Comparison of ENCODE assay signal across 18 cellular contexts in the genomic region with DNA sequence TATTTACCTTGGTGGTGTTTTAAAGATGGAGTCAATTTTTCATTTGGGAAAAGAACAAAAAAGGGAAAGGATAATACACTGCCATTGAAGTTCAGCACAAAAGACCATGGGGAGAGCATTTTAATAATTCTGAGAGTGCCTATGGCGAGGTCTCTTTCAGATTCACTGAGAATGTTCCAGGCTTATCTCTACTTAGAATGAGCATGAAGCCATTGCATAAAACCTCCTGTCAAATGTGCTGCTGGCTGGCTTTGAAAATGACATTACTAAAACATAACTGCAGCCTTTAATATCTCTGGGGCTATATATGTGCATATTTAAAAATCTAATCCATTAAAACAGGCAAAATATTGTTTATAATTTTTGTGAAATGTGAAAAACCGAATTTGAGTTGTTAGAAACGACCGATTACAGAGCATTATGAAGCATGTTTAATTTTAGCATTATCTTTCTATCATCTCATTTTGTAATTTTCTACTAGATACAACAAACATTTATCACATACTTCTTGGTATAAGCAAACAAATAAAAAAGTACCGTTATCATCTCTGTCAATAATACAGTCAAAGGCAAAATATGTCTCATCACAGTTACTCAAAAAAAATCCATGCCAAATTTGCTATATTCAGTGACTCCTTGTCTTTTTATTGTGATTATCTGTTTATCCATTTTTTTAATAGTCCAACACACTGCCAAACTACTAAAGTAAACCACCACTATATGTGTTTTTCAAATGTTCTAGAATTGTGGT. TPM values are rescaled to one million over a fixed set of nuclear protein-coding genes. Genes with fewer than 3 reads are reported as not detected.
DNase-seq lines count a peak whose midpoint lies in the region; ATAC-seq, FAIRE-seq and TF ChIP-seq lines count a peak whose summit lies in the region.
"Had no signal": no experiment of that assay in that cellular context is flagged by ENCODE, and none has a peak within 500 bp of the region (broad histone marks: within the 10 kb centered on the region; RNA-seq: fewer than 3 reads in every experiment).

No MANE protein-coding gene starts in this region.

- TSS peak; percentile 26 for BruUV-seq in HCT116 (replicated peaks; lab: Mats Ljungman, UMichigan)
- no TSS peak for BruUV-seq in endothelial cell of umbilical vein (replicated peaks; lab: Mats Ljungman, UMichigan)

- no peak overlapping the region for H3K4me3 ChIP-seq in cardiac muscle cell
- H3K4me3 ChIP-seq in right atrium auricular region = no peak overlapping the region
- no peak overlapping the region for H3K4me3 ChIP-seq in HCT116 (replicated peaks in 1 of 2; ENCODE audit: low read depth in 1 of 2, low read length in 2 of 2)
- H3K4me3 ChIP-seq in endothelial cell of umbilical vein (replicated peaks in 1 of 3; ENCODE audit: insufficient read depth in 1 of 3, low read depth in 1 of 3, low read length in 3 of 3) = no peak overlapping the region
- H3K4me3 ChIP-seq: GM23248, HAP-1 had no signal

- H3K79me2 ChIP-seq in HCT116 (ENCODE audit: insufficient read depth, low read length) (no peaks in the 10 kb centered on the region), endothelial cell of umbilical vein (ENCODE audit: control insufficient read depth, insufficient read depth, low read length) (no peaks in the 10 kb centered on the region)

- TF ChIP-seq RAD21 in HCT116 (IDR thresholded peaks at IDR 0.05; ENCODE audit: low read depth) = no peak

- H3K9me2 ChIP-seq in HCT116 (ENCODE audit: insufficient read depth) = no peaks in the 10 kb centered on the region

- peaks cover 60% of the 10 kb centered on the region for H3K36me3 ChIP-seq in cardiac muscle cell
- H3K36me3 ChIP-seq in right atrium auricular region = peaks cover 36% of the 10 kb centered on the region
- H3K36me3 ChIP-seq in HCT116 (ENCODE audit: control insufficient read depth in 1 of 2, insufficient read depth in 2 of 2, low read length in 2 of 2) = no peaks in the 10 kb centered on the region; a peak in 1 of 4 replicates
- no peaks in the 10 kb centered on the region for H3K36me3 ChIP-seq in endothelial cell of umbilical vein (ENCODE audit: control insufficient read depth in 2 of 2, extremely low read depth in 1 of 2, insufficient read depth in 2 of 2, low read length in 2 of 2)
- H3K36me3 ChIP-seq: BE2C, HAP-1 had no signal

- CTCF ChIA-PET in HCT116 (lab: Charles Lee) (no interaction called here), endothelial cell of umbilical vein (lab: Charles Lee) (no interaction called here)
- CTCF ChIA-PET in activated CD4-positive, alpha-beta T cell treated with anti-CD3 and anti-CD28 coated beads, Interleukin-2, amount 10 ng/mL, durations not matched to agents 7 days and 5 days (lab: Charles Lee) = no interaction called here

- H2AFZ ChIP-seq in HCT116 (ENCODE audit: low read depth, low read length, poor library complexity, severe bottlenecking) = no peak overlapping the region
- H2AFZ ChIP-seq in endothelial cell of umbilical vein (ENCODE audit: low read depth, low read length) = no peak overlapping the region
- H2AFZ ChIP-seq: GM23248 had no signal

- H3K27me3 Mint-ChIP-seq in activated CD4-positive, alpha-beta T cell treated with anti-CD3 and anti-CD28 coated beads, Interleukin-2, amount 10 ng/mL, durations not matched to agents 7 days and 5 days = no peaks in the 10 kb centered on the region

- DNase-seq in cardiac muscle cell (ENCODE audit: low read depth in 1 of 2, low spot score in 1 of 2) (no peak), right atrium auricular region (ENCODE audit: low spot score) (no peak), HCT116 (ENCODE audit: low read depth, low spot score) (no peak), endothelial cell of umbilical vein (ENCODE audit: low read depth, low spot score) (no peak)
- no peak for DNase-seq in activated CD4-positive, alpha-beta T cell treated with anti-CD3 and anti-CD28 coated beads, Interleukin-2, amount 10 ng/mL, durations not matched to agents 7 days and 5 days
- no peak for DNase-seq in activated CD4-positive, alpha-beta T cell treated with anti-CD3 and anti-CD28 coated beads, Interleukin-2, amount 50 U/mL, for 4 hours
- DNase-seq: ACHN; BE2C; C1 segment of cervical spinal cord; CD4-positive, CD25-positive, alpha-beta regulatory T cell; CD8-positive, alpha-beta memory T cell; COR-L47; GM23248; HFFc6 had no signal

- H3K9me3 ChIP-seq in cardiac muscle cell (ENCODE audit: low read depth) = no peaks in the 10 kb centered on the region
- H3K9me3 ChIP-seq in right atrium auricular region = no peaks in the 10 kb centered on the region
- no peaks in the 10 kb centered on the region for H3K9me3 ChIP-seq in HCT116 (ENCODE audit: control insufficient read depth in 1 of 2, insufficient read depth in 1 of 2, low read depth in 1 of 2, low read length in 2 of 2)
- no peaks in the 10 kb centered on the region for H3K9me3 ChIP-seq in endothelial cell of umbilical vein (replicated peaks; ENCODE audit: control insufficient read depth, insufficient read depth, low read length)
- H3K9me3 ChIP-seq: BE2C, HAP-1 had no signal

- no peaks in the 10 kb centered on the region for H3K27me3 ChIP-seq in cardiac muscle cell
- H3K27me3 ChIP-seq in right atrium auricular region = no peaks in the 10 kb centered on the region
- H3K27me3 ChIP-seq in HCT116 (ENCODE audit: insufficient read depth, low read length) = no peaks in the 10 kb centered on the region
- H3K27me3 ChIP-seq in endothelial cell of umbilical vein (ENCODE audit: control insufficient read depth in 2 of 2, insufficient read depth in 2 of 2, low read length in 2 of 2) = no peaks in the 10 kb centered on the region
- H3K27me3 ChIP-seq: BE2C had no signal

- H3K9ac ChIP-seq in HCT116 (ENCODE audit: low read length) (no peak overlapping the region), endothelial cell of umbilical vein (replicated peaks; ENCODE audit: extremely low read depth, insufficient read depth, low read length) (no peak overlapping the region)
- H3K9ac ChIP-seq: GM23248 had no signal

- TF ChIP-seq CTCF in cardiac muscle cell (IDR thresholded peaks at IDR 0.05; ENCODE audit: low read depth, low read length) (no peak), right atrium auricular region (IDR thresholded peaks at IDR 0.05) (no peak), HCT116 (IDR thresholded peaks at IDR 0.05 in 2 of 3, conservative IDR thresholded peaks at IDR 0.05 in 1 of 3; ENCODE audit: borderline replicate concordance in 1 of 3, insufficient read depth in 1 of 3, low read depth in 2 of 3, low read length in 2 of 3) (no peak), endothelial cell of umbilical vein (IDR thresholded peaks at IDR 0.05; ENCODE audit: extremely low read depth in 1 of 2, insufficient read depth in 1 of 2, low read depth in 1 of 2, low read length in 2 of 2) (no peak)

- H3K36me3 Mint-ChIP-seq in activated CD4-positive, alpha-beta T cell treated with anti-CD3 and anti-CD28 coated beads, Interleukin-2, amount 10 ng/mL, durations not matched to agents 7 days and 5 days (ENCODE audit: low read depth) = no peaks in the 10 kb centered on the region
- H3K36me3 Mint-ChIP-seq: CD4-positive, CD25-positive, alpha-beta regulatory T cell; CD8-positive, alpha-beta memory T cell had no signal

- no peak overlapping the region for H3K4me3 Mint-ChIP-seq in activated CD4-positive, alpha-beta T cell treated with anti-CD3 and anti-CD28 coated beads, Interleukin-2, amount 10 ng/mL, durations not matched to agents 7 days and 5 days
- H3K4me3 Mint-ChIP-seq: CD4-positive, CD25-positive, alpha-beta regulatory T cell; CD8-positive, alpha-beta memory T cell; HFFc6 had no signal

- H3K9me1 ChIP-seq in endothelial cell of umbilical vein (replicated peaks; ENCODE audit: control insufficient read depth, extremely low read depth, insufficient read depth, low read length) = no peaks in the 10 kb centered on the region

- peak; percentile 4 for FAIRE-seq in endothelial cell of umbilical vein (lab: Jason Lieb, UNC)
- FAIRE-seq: D721Med, G401.6, GM12891 had no signal

- intact Hi-C loops in HCT116 (cut with micrococcal nuclease) = no loop called here
- intact Hi-C loops in endothelial cell of umbilical vein (cut with micrococcal nuclease) = no loop called here

- H3K4me1 Mint-ChIP-seq in activated CD4-positive, alpha-beta T cell treated with anti-CD3 and anti-CD28 coated beads, Interleukin-2, amount 10 ng/mL, durations not matched to agents 7 days and 5 days = no peaks in the 10 kb centered on the region
- H3K4me1 Mint-ChIP-seq: CD4-positive, CD25-positive, alpha-beta regulatory T cell; CD8-positive, alpha-beta memory T cell had no signal

- dilution Hi-C loops in endothelial cell of umbilical vein (cut with MboI; ENCODE audit: extremely low pct_ligation_motif_present, low sequenced_read_pairs) = no loop called here

- RAD21 ChIA-PET in HCT116 (lab: Charles Lee; ENCODE audit: low non-redundant PET in 1 of 2, low total read pairs in 2 of 2, uncharacterized antibody in 2 of 2, unreplicated experiment in 2 of 2) = no interaction called here

- peak overlapping the region; percentile 56 for H3K27ac ChIP-seq in cardiac muscle cell
- H3K27ac ChIP-seq in right atrium auricular region = no peak overlapping the region
- no peak overlapping the region for H3K27ac ChIP-seq in HCT116 (ENCODE audit: low read depth, low read length)
- no peak overlapping the region for H3K27ac ChIP-seq in endothelial cell of umbilical vein (ENCODE audit: insufficient read depth, low read depth, low read length)
- H3K27ac ChIP-seq: GM23248 had no signal

- H4K20me1 ChIP-seq in HCT116 (ENCODE audit: insufficient read depth) (no peaks in the 10 kb centered on the region), endothelial cell of umbilical vein (replicated peaks; ENCODE audit: control insufficient read depth, extremely low read depth, insufficient read depth, low read length) (no peaks in the 10 kb centered on the region)

- no peaks in the 10 kb centered on the region for H3K9me3 Mint-ChIP-seq in activated CD4-positive, alpha-beta T cell treated with anti-CD3 and anti-CD28 coated beads, Interleukin-2, amount 10 ng/mL, durations not matched to agents 7 days and 5 days

- no peak overlapping the region for H3K27ac Mint-ChIP-seq in activated CD4-positive, alpha-beta T cell treated with anti-CD3 and anti-CD28 coated beads, Interleukin-2, amount 10 ng/mL, durations not matched to agents 7 days and 5 days
- H3K27ac Mint-ChIP-seq: CD4-positive, CD25-positive, alpha-beta regulatory T cell; CD8-positive, alpha-beta memory T cell; HFFc6 had no signal

- POLR2A ChIA-PET in HCT116 (lab: Charles Lee) (no interaction called here), endothelial cell of umbilical vein (lab: Charles Lee) (no interaction called here)
- POLR2A ChIA-PET in activated CD4-positive, alpha-beta T cell treated with anti-CD3 and anti-CD28 coated beads, Interleukin-2, amount 10 ng/mL, durations not matched to agents 7 days and 5 days (lab: Charles Lee) = no interaction called here

- no peak for ATAC-seq in HCT116

- TF ChIP-seq POLR2A in HCT116 (IDR thresholded peaks at IDR 0.05; ENCODE audit: borderline replicate concordance, extremely low read depth, insufficient read depth, insufficient read length) = no peak
- TF ChIP-seq POLR2A in endothelial cell of umbilical vein (IDR thresholded peaks at IDR 0.05; ENCODE audit: low read depth, low read length) = no peak

- H3K4me1 ChIP-seq in cardiac muscle cell (ENCODE audit: low read depth) (no peaks in the 10 kb centered on the region), right atrium auricular region (no peaks in the 10 kb centered on the region), HCT116 (ENCODE audit: control insufficient read depth in 1 of 2, insufficient read depth in 2 of 2, low read length in 2 of 2) (no peaks in the 10 kb centered on the region), endothelial cell of umbilical vein (ENCODE audit: control insufficient read depth, extremely low read depth, insufficient read depth, low read length) (no peaks in the 10 kb centered on the region)
- H3K4me1 ChIP-seq: BE2C, HAP-1 had no signal

- no peak overlapping the region for H3K4me2 ChIP-seq in HCT116 (ENCODE audit: low read length)
- H3K4me2 ChIP-seq in endothelial cell of umbilical vein (ENCODE audit: insufficient read depth, low read length) = no peak overlapping the region

RNA-seq across cellular contexts. Expression of a gene that starts 45.7 kb away (rescaled TPM):
- 31.6 and 39.9 TPM in 2 replicates for total RNA-seq in cardiac muscle cell
- 33.4 and 44.1 TPM in 2 replicates for polyA plus RNA-seq in cardiac muscle cell
- total RNA-seq in right atrium auricular region = 10 to 100 TPM in 1 of 2 donors, 1 to 10 TPM in 1; 8.3 to 10.7 TPM
- 26.7 TPM for total RNA-seq in HCT116 (2021; ENCODE audit: unreplicated experiment)
- polyA plus RNA-seq in HCT116 (2012) = 11.4 and 13.2 TPM in 2 replicates
- total RNA-seq in endothelial cell of umbilical vein = 26.8 and 28.4 TPM in 2 replicates
- 24.6 and 25.2 TPM in 2 replicates for polyA plus RNA-seq in endothelial cell of umbilical vein
- polyA plus RNA-seq in endothelial cell of umbilical vein (2011; cell fraction: cytosol; rRNA removed) = 18.5 and 22.0 TPM in 2 replicates
- 14.8 and 15.7 TPM in 2 replicates for polyA plus RNA-seq in endothelial cell of umbilical vein (2011; cell fraction: nucleus; rRNA removed)
- 37.9 and 45.9 TPM in 2 replicates for polyA plus RNA-seq in endothelial cell of umbilical vein (2012)
- 20.1 and 22.1 TPM in 2 replicates for polyA minus RNA-seq in endothelial cell of umbilical vein
- polyA minus RNA-seq in endothelial cell of umbilical vein (2011; cell fraction: cytosol; rRNA and poly(A)+ RNA removed) = 18.3 TPM
- polyA minus RNA-seq in endothelial cell of umbilical vein (2011; cell fraction: nucleus; rRNA and poly(A)+ RNA removed) = 22.4 and 22.5 TPM in 2 replicates
- total RNA-seq in activated CD4-positive, alpha-beta T cell treated with anti-CD3 and anti-CD28 coated beads, Interleukin-2, amount 10 ng/mL, durations not matched to agents 7 days and 5 days = 10 to 100 TPM; 15.7 to 24.0 TPM
